In genomic region chr5:107459637-107460036, GRCh38 we compare ENCODE assay signal across 27 cellular contexts.
"Had no signal": no experiment of that assay in that cellular context is flagged by ENCODE, and none has a peak within 500 bp of the region (broad histone marks: within the 10 kb centered on the region; RNA-seq: fewer than 3 reads in every experiment).

No MANE protein-coding gene starts in this region.

- H3K9me3 ChIP-seq: body of pancreas, pancreas, psoas muscle, right atrium auricular region, thyroid gland had no signal

- ATAC-seq: activated CD8-positive, alpha-beta T cell treated with anti-CD3 and anti-CD28 coated beads, Interleukin-2, amount 10 ng/mL, durations not matched to agents 7 days and 5 days; body of pancreas; esophagus mucosa; left ventricle myocardium superior; pancreas; psoas muscle had no signal

- H3K4me2 ChIP-seq: hepatocyte had no signal

- H3K4me3 Mint-ChIP-seq: activated CD4-positive, alpha-beta T cell treated with anti-CD3 and anti-CD28 coated beads, Interleukin-2, amount 10 ng/mL, durations not matched to agents 7 days and 5 days; activated CD8-positive, alpha-beta T cell treated with anti-CD3 and anti-CD28 coated beads, Interleukin-2, amount 10 ng/mL, durations not matched to agents 7 days and 5 days; activated naive CD4-positive, alpha-beta T cell treated with anti-CD3 and anti-CD28 coated beads, Interleukin-2, amount 50 U/mL, for 24 hours; memory B cell; naive B cell; stimulated activated naive CD8-positive, alpha-beta T cell treated with anti-CD3 and anti-CD28 coated beads, Interleukin-15, Interleukin-2, amounts not matched to agents 100 ng/mL and 50 ng/mL, for 24 hours had no signal

- H3K27ac Mint-ChIP-seq: activated CD4-positive, alpha-beta T cell treated with anti-CD3 and anti-CD28 coated beads, Interleukin-2, amount 10 ng/mL, durations not matched to agents 7 days and 5 days; activated CD8-positive, alpha-beta T cell treated with anti-CD3 and anti-CD28 coated beads, Interleukin-2, amount 10 ng/mL, durations not matched to agents 7 days and 5 days; activated naive CD4-positive, alpha-beta T cell treated with anti-CD3 and anti-CD28 coated beads, Interleukin-2, amount 50 U/mL, for 24 hours; memory B cell; naive B cell; stimulated activated naive CD8-positive, alpha-beta T cell treated with anti-CD3 and anti-CD28 coated beads, Interleukin-15, Interleukin-2, amounts not matched to agents 100 ng/mL and 50 ng/mL, for 24 hours had no signal

- H3K4me3 ChIP-seq: body of pancreas, cardiac muscle cell, hepatocyte, pancreas, psoas muscle, right atrium auricular region, thyroid gland had no signal

- DNase-seq: activated CD4-positive, alpha-beta T cell treated with anti-CD3 and anti-CD28 coated beads, Interleukin-2, amount 10 ng/mL, durations not matched to agents 7 days and 5 days; activated CD4-positive, CD25-positive, alpha-beta regulatory T cell treated with anti-CD3 and anti-CD28 coated beads, Interleukin-2, amount 50 U/mL, for 72 hours; activated CD8-positive, alpha-beta T cell treated with anti-CD3 and anti-CD28 coated beads, Interleukin-2, amount 10 ng/mL, durations not matched to agents 7 days and 5 days; activated gamma-delta T cell treated with Interleukin-2 at 50 U/mL for 16 hours; activated T-cell treated with anti-CD3 and anti-CD28 coated beads, Interleukin-2, amount 50 U/mL, for 1 hour; anterior cingulate cortex; body of pancreas; dermis blood vessel endothelial cell; effector CD8-positive, alpha-beta T cell; foreskin melanocyte; glutamatergic neuron; left ventricle myocardium superior; naive B cell; pancreas; psoas muscle; stimulated activated CD4-positive, alpha-beta T cell treated with anti-CD3 and anti-CD28 coated beads, Interleukin-12 subunit alpha, Interleukin-12 subunit beta, amount 100 ng/mL, for 4 hours; stimulated activated CD4-positive, alpha-beta T cell treated with anti-CD3 and anti-CD28 coated beads, Interleukin-4, amount 100 ng/mL, for 4 hours; substantia nigra; thyroid gland had no signal

- H3K36me3 Mint-ChIP-seq: activated naive CD4-positive, alpha-beta T cell treated with anti-CD3 and anti-CD28 coated beads, Interleukin-2, amount 50 U/mL, for 24 hours; memory B cell; naive B cell had no signal

- H3K27me3 ChIP-seq: cardiac muscle cell, hepatocyte, pancreas, right atrium auricular region, thyroid gland had no signal

- H2AFZ ChIP-seq: hepatocyte had no signal

- H3K9me3 Mint-ChIP-seq: activated CD4-positive, alpha-beta T cell treated with anti-CD3 and anti-CD28 coated beads, Interleukin-2, amount 10 ng/mL, durations not matched to agents 7 days and 5 days; activated naive CD4-positive, alpha-beta T cell treated with anti-CD3 and anti-CD28 coated beads, Interleukin-2, amount 50 U/mL, for 24 hours; memory B cell; naive B cell; stimulated activated naive CD8-positive, alpha-beta T cell treated with anti-CD3 and anti-CD28 coated beads, Interleukin-15, Interleukin-2, amounts not matched to agents 100 ng/mL and 50 ng/mL, for 24 hours had no signal

- H3K4me1 ChIP-seq: body of pancreas, pancreas, psoas muscle, thyroid gland had no signal

- H3K27me3 Mint-ChIP-seq: memory B cell, naive B cell had no signal

- H3K4me1 Mint-ChIP-seq: activated naive CD4-positive, alpha-beta T cell treated with anti-CD3 and anti-CD28 coated beads, Interleukin-2, amount 50 U/mL, for 24 hours; memory B cell; naive B cell had no signal

- H3K36me3 ChIP-seq: cardiac muscle cell, pancreas, right atrium auricular region, thyroid gland had no signal

- H3K27ac ChIP-seq: body of pancreas, cardiac muscle cell, hepatocyte, pancreas, psoas muscle, right atrium auricular region, thyroid gland, VCaP had no signal
